Comparison of ENCODE assay signal across 31 cellular contexts in genomic region chr3:165640970-165641369, GRCh38.
DNase-seq lines count a peak whose midpoint lies in the region; ATAC-seq, FAIRE-seq and TF ChIP-seq lines count a peak whose summit lies in the region.
"Had no signal": no experiment of that assay in that cellular context is flagged by ENCODE, and none has a peak within 500 bp of the region (broad histone marks: within the 10 kb centered on the region; RNA-seq: fewer than 3 reads in every experiment).

No MANE protein-coding gene starts in this region.

- H3K4me3 ChIP-seq in bronchial epithelial cell (ENCODE audit: low read depth, low read length) (no peak overlapping the region), lung (no peak overlapping the region), coronary artery (no peak overlapping the region)
- H3K4me3 ChIP-seq: BLaER1 treated with 17β-estradiol and CSF1 and Interleukin-3, amounts not matched to agents 10 nM and 100 nM; ovary; skin epidermis had no signal

- WGBS in lung, 2 donors, result 86 to 95% methylated on average over 1 of the region's 1 CpG

- no peaks in the 10 kb centered on the region for H3K9me3 ChIP-seq in lung (ENCODE audit: control insufficient read depth in 2 of 2, insufficient read depth in 1 of 2, low read length in 1 of 2)
- H3K9me3 ChIP-seq: BLaER1 treated with 17β-estradiol and CSF1 and Interleukin-3, amounts not matched to agents 10 nM and 100 nM; ovary had no signal

- POLR2A ChIA-PET in activated CD4-positive, alpha-beta memory T cell treated with anti-CD3 and anti-CD28 coated beads, Interleukin-2, amount 10 ng/mL, durations not matched to agents 7 days and 5 days (lab: Charles Lee), result no interaction called here

- peaks cover 0 to 2% of the 10 kb centered on the region in 2 donors for H3K4me1 ChIP-seq in lung (ENCODE audit: control insufficient read depth in 2 of 2, insufficient read depth in 2 of 2, low read length in 2 of 2)

- no peaks in the 10 kb centered on the region for H3K36me3 Mint-ChIP-seq in activated CD4-positive, alpha-beta memory T cell treated with anti-CD3 and anti-CD28 coated beads, Interleukin-2, amount 10 ng/mL, durations not matched to agents 7 days and 5 days (ENCODE audit: low read depth)
- H3K36me3 Mint-ChIP-seq: activated naive CD4-positive, alpha-beta T cell treated with anti-CD3 and anti-CD28 coated beads, Interleukin-2, amount 10 ng/mL, durations not matched to agents 7 days and 5 days; type B pancreatic cell had no signal

- TF ChIP-seq CTCF in bronchial epithelial cell (IDR thresholded peaks at IDR 0.05; ENCODE audit: insufficient read depth, low read length, severe bottlenecking) (no peak), lung (IDR thresholded peaks at IDR 0.05; ENCODE audit: control extremely low read depth, extremely low read depth) (no peak), coronary artery (IDR thresholded peaks at IDR 0.05) (no peak)

- no peaks in the 10 kb centered on the region for H3K4me1 Mint-ChIP-seq in activated CD4-positive, alpha-beta memory T cell treated with anti-CD3 and anti-CD28 coated beads, Interleukin-2, amount 10 ng/mL, durations not matched to agents 7 days and 5 days
- H3K4me1 Mint-ChIP-seq: activated naive CD4-positive, alpha-beta T cell treated with anti-CD3 and anti-CD28 coated beads, Interleukin-2, amount 10 ng/mL, durations not matched to agents 7 days and 5 days; immature natural killer cell; neural crest cell had no signal

- peak; percentile 4 for DNase-seq in DMS53 (lab: John Stamatoyannopoulos, UW)
- no peak for DNase-seq in DMS53 treated with DMSO at 0.1 percent for 48 hours (lab: John Stamatoyannopoulos, UW; ENCODE audit: unreplicated experiment)
- peak; percentile 93 for DNase-seq in NCI-H146 treated with DMSO at 0.1 percent for 48 hours (lab: John Stamatoyannopoulos, UW; ENCODE audit: unreplicated experiment)
- peak; percentile 34 for DNase-seq in bronchial epithelial cell (ENCODE audit: low read depth)
- DNase-seq in lung (ENCODE audit: low spot score), result no peak
- DNase-seq in hepatic stellate cell (ENCODE audit: low spot score), result no peak
- no peak for DNase-seq in coronary artery (ENCODE audit: low spot score)
- DNase-seq in activated CD4-positive, alpha-beta memory T cell treated with anti-CD3 and anti-CD28 coated beads, Interleukin-2, amount 10 ng/mL, durations not matched to agents 7 days and 5 days, result no peak
- DNase-seq: activated CD4-positive, alpha-beta T cell treated with anti-CD3 and anti-CD28 coated beads, Interleukin-2, amount 50 U/mL, for 48 hours; activated CD4-positive, CD25-positive, alpha-beta regulatory T cell treated with anti-CD3 and anti-CD28 coated beads, Interleukin-2, amount 50 U/mL, for 72 hours; activated naive CD4-positive, alpha-beta T cell treated with anti-CD3 and anti-CD28 coated beads, Interleukin-2, amount 10 ng/mL, durations not matched to agents 7 days and 5 days; amniotic stem cell; brain microvascular endothelial cell; DND-41; GF-D8; immature natural killer cell; Kasumi-1; NCI-H524 treated with DMSO at 0.1 percent for 48 hours; ovary; retina; SHP77; stimulated activated naive CD4-positive, alpha-beta T cell; T-helper 2 cell had no signal

- CTCF ChIA-PET in activated CD4-positive, alpha-beta memory T cell treated with anti-CD3 and anti-CD28 coated beads, Interleukin-2, amount 10 ng/mL, durations not matched to agents 7 days and 5 days (lab: Charles Lee), result no interaction called here

- no peak overlapping the region for H3K27ac Mint-ChIP-seq in activated CD4-positive, alpha-beta memory T cell treated with anti-CD3 and anti-CD28 coated beads, Interleukin-2, amount 10 ng/mL, durations not matched to agents 7 days and 5 days
- H3K27ac Mint-ChIP-seq: activated naive CD4-positive, alpha-beta T cell treated with anti-CD3 and anti-CD28 coated beads, Interleukin-2, amount 10 ng/mL, durations not matched to agents 7 days and 5 days; activated T-helper 1 cell treated with anti-CD3 and anti-CD28 coated beads, Interleukin-12 subunit alpha, Interleukin-12 subunit beta, Interleukin-2, Interleukin-4 antibody, amounts not matched to agents 30 ng/mL and 10 ng/mL and 1 ng/mL, durations not matched to agents 14 hours and 24 hours and 36 hours; immature natural killer cell; type B pancreatic cell had no signal

- H3K27me3 ChIP-seq in bronchial epithelial cell (ENCODE audit: control insufficient read depth, insufficient read depth, low read length), result no peaks in the 10 kb centered on the region
- no peaks in the 10 kb centered on the region for H3K27me3 ChIP-seq in lung (ENCODE audit: control insufficient read depth, insufficient read depth)
- H3K27me3 ChIP-seq: BLaER1 treated with 17β-estradiol and CSF1 and Interleukin-3, amounts not matched to agents 10 nM and 100 nM; brain microvascular endothelial cell; ovary had no signal

- H3K36me3 ChIP-seq in bronchial epithelial cell (ENCODE audit: control insufficient read depth, insufficient read depth, low read length) (no peaks in the 10 kb centered on the region), lung (ENCODE audit: control insufficient read depth in 2 of 2, insufficient read depth in 2 of 2, low read length in 2 of 2) (no peaks in the 10 kb centered on the region)
- H3K36me3 ChIP-seq: BLaER1 treated with 17β-estradiol and CSF1 and Interleukin-3, amounts not matched to agents 10 nM and 100 nM; brain microvascular endothelial cell; ovary had no signal

- H3K27ac ChIP-seq in lung (ENCODE audit: low read depth in 1 of 2, low read length in 1 of 2) (no peak overlapping the region), coronary artery (no peak overlapping the region)
- H3K27ac ChIP-seq: 22Rv1; BLaER1 treated with 17β-estradiol and CSF1 and Interleukin-3, amounts not matched to agents 10 nM and 100 nM; brain microvascular endothelial cell; ovary; skin epidermis had no signal

- no peak overlapping the region for H3K4me3 Mint-ChIP-seq in activated CD4-positive, alpha-beta memory T cell treated with anti-CD3 and anti-CD28 coated beads, Interleukin-2, amount 10 ng/mL, durations not matched to agents 7 days and 5 days
- H3K4me3 Mint-ChIP-seq: activated naive CD4-positive, alpha-beta T cell treated with anti-CD3 and anti-CD28 coated beads, Interleukin-2, amount 10 ng/mL, durations not matched to agents 7 days and 5 days; activated T-helper 1 cell treated with anti-CD3 and anti-CD28 coated beads, Interleukin-12 subunit alpha, Interleukin-12 subunit beta, Interleukin-2, Interleukin-4 antibody, amounts not matched to agents 30 ng/mL and 10 ng/mL and 1 ng/mL, durations not matched to agents 14 hours and 24 hours and 36 hours; immature natural killer cell; neural crest cell; type B pancreatic cell had no signal

- ATAC-seq in lung (ENCODE audit: insufficient read depth, low FRiP score), result peak; percentile 13
- ATAC-seq: Panc1 had no signal

- no peaks in the 10 kb centered on the region for H3K27me3 Mint-ChIP-seq in activated CD4-positive, alpha-beta memory T cell treated with anti-CD3 and anti-CD28 coated beads, Interleukin-2, amount 10 ng/mL, durations not matched to agents 7 days and 5 days
- H3K27me3 Mint-ChIP-seq: activated naive CD4-positive, alpha-beta T cell treated with anti-CD3 and anti-CD28 coated beads, Interleukin-2, amount 10 ng/mL, durations not matched to agents 7 days and 5 days; type B pancreatic cell had no signal

- H3K9me3 Mint-ChIP-seq in activated CD4-positive, alpha-beta memory T cell treated with anti-CD3 and anti-CD28 coated beads, Interleukin-2, amount 10 ng/mL, durations not matched to agents 7 days and 5 days, result peaks cover 3% of the 10 kb centered on the region
- H3K9me3 Mint-ChIP-seq: activated T-helper 1 cell treated with anti-CD3 and anti-CD28 coated beads, Interleukin-12 subunit alpha, Interleukin-12 subunit beta, Interleukin-2, Interleukin-4 antibody, amounts not matched to agents 30 ng/mL and 10 ng/mL and 1 ng/mL, durations not matched to agents 14 hours and 24 hours and 36 hours; type B pancreatic cell had no signal

- FAIRE-seq in bronchial epithelial cell (lab: Jason Lieb, UNC), result no peak
- FAIRE-seq: endothelial cell of umbilical vein had no signal

Comparison
In these comparisons a context has a peak if more than half of its experiments do, and no peak if none do; other contexts are left out.
1. DNase-seq: peak in DMS53 (single experiment), NCI-H146 treated with DMSO at 0.1 percent for 48 hours (single experiment) and bronchial epithelial cell (single experiment); none in DMS53 treated with DMSO at 0.1 percent for 48 hours (single experiment), lung (single experiment), hepatic stellate cell (single experiment), coronary artery (single experiment) and activated CD4-positive, alpha-beta memory T cell treated with anti-CD3 and anti-CD28 coated beads, Interleukin-2, amount 10 ng/mL, durations not matched to agents 7 days and 5 days (single experiment).